In the genomic region with DNA sequence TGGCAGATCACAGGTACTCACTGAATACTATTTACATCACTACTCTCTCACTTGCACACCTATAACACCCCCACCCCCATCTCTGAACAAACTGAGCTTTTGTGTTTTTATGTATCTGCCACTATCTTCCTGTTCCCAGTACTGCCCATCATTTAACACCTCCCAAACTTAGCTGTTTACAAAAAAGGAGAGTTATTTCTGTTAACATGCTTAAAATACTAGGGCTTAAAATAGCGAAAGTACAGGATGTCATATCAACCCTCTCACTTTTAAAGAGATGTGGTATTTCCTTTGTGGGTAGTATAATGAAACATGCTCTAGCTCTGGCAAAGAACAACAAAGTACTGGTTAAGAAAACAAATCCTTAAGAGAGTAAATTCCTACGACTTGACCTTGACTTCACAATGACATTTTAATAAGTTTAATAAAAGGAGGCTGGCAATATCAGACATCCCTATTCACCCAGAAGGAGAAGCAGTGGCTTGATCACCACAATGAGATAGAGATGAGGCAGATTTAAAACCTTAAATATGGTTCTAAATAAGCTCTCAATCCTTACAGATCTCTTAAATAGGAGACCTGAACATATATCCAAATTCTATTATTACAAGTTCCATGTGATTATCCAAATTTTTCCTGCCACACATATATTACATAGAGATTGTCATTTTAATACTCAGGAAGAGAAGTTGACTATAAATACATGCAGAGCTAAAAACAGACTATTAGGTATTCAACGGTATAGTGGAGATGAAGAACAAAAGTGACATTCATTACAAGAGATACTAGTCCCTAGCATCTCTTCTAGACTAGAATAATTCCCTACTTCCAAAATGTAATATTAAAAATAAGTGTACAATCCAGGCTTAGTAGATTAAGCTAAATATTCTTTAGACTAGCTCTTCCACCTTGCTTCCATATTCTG, we compare ENCODE assay signal across 10 cellular contexts. TPM values are rescaled to one million over a fixed set of nuclear protein-coding genes. Genes with fewer than 3 reads are reported as not detected.
DNase-seq lines count a peak whose midpoint lies in the region; ATAC-seq, FAIRE-seq and TF ChIP-seq lines count a peak whose summit lies in the region.
"Had no signal": no experiment of that assay in that cellular context is flagged by ENCODE, and none has a peak within 500 bp of the region (broad histone marks: within the 10 kb centered on the region; RNA-seq: fewer than 3 reads in every experiment).

No MANE protein-coding gene starts in this region.

- no peaks in the 10 kb centered on the region for H3K27me3 Mint-ChIP-seq in activated CD8-positive, alpha-beta T cell treated with anti-CD3 and anti-CD28 coated beads, Interleukin-2, amount 10 ng/mL, durations not matched to agents 7 days and 5 days (ENCODE audit: low read depth)

- CTCF ChIA-PET in activated CD8-positive, alpha-beta T cell treated with anti-CD3 and anti-CD28 coated beads, Interleukin-2, amount 10 ng/mL, durations not matched to agents 7 days and 5 days (lab: Charles Lee), result interaction anchor here (0.7 to 1.6 kb wide), 10 partner anchors 9 to 182 kb away, joined by 3 to 7 read pairs (median 3); a partner anchor contains a TSS

- no peak overlapping the region for H3K23ac ChIP-seq in neuronal stem cell (ENCODE audit: low read depth, low read length, poor library complexity)

- H3K36me3 ChIP-seq in muscle layer of colon (ENCODE audit: insufficient read depth, low read length) (no peaks in the 10 kb centered on the region), neuronal stem cell (replicated peaks in 1 of 2; ENCODE audit: control insufficient read depth in 2 of 2, insufficient read depth in 2 of 2, low read length in 2 of 2) (no peaks in the 10 kb centered on the region)

- H4K91ac ChIP-seq in neuronal stem cell (ENCODE audit: low read depth, low read length, poor library complexity), result no peak overlapping the region

- no peak overlapping the region for H3K4ac ChIP-seq in neuronal stem cell (ENCODE audit: low read length)

- peak; percentile 42 for DNase-seq in GM13976 (ENCODE audit: low spot score)
- no peak for DNase-seq in H54 (ENCODE audit: insufficient read length, low spot score)
- DNase-seq in activated CD8-positive, alpha-beta T cell treated with anti-CD3 and anti-CD28 coated beads, Interleukin-2, amount 10 ng/mL, durations not matched to agents 7 days and 5 days, result no peak
- no peak for DNase-seq in neuronal stem cell (ENCODE audit: low spot score)
- DNase-seq in NCI-H1105 treated with DMSO at 0.1 percent for 48 hours (lab: John Stamatoyannopoulos, UW), result no peak
- DNase-seq: H9; stimulated activated CD4-positive, alpha-beta T cell treated with anti-CD3 and anti-CD28 coated beads, Interleukin-2, amount 100 ng/mL, for 48 hours had no signal

- no peaks in the 10 kb centered on the region for H3K9me3 Mint-ChIP-seq in activated CD8-positive, alpha-beta T cell treated with anti-CD3 and anti-CD28 coated beads, Interleukin-2, amount 10 ng/mL, durations not matched to agents 7 days and 5 days (ENCODE audit: insufficient read depth)
- H3K9me3 Mint-ChIP-seq: H9 had no signal

- H2AK5ac ChIP-seq in neuronal stem cell (ENCODE audit: low read depth, low read length), result no peak overlapping the region

- H3K4me1 Mint-ChIP-seq in activated CD8-positive, alpha-beta T cell treated with anti-CD3 and anti-CD28 coated beads, Interleukin-2, amount 10 ng/mL, durations not matched to agents 7 days and 5 days (ENCODE audit: low read depth), result peaks cover 12% of the 10 kb centered on the region

- in situ Hi-C loops in GM13976 (cut with MboI; ENCODE audit: low sequenced_read_pairs, unreplicated experiment), result no loop called here

- no peak overlapping the region for H3K14ac ChIP-seq in neuronal stem cell (ENCODE audit: low read length)

- peak; percentile 86 for FAIRE-seq in H54 (lab: Jason Lieb, UNC)

- H2BK15ac ChIP-seq in neuronal stem cell (ENCODE audit: low read length), result no peak overlapping the region

- no peak overlapping the region for H3K27ac Mint-ChIP-seq in activated CD8-positive, alpha-beta T cell treated with anti-CD3 and anti-CD28 coated beads, Interleukin-2, amount 10 ng/mL, durations not matched to agents 7 days and 5 days
- H3K27ac Mint-ChIP-seq: H9 had no signal

- H2AFZ ChIP-seq in neuronal stem cell (ENCODE audit: low read length), result no peak overlapping the region

- no peak overlapping the region for H3K4me2 ChIP-seq in neuronal stem cell (ENCODE audit: insufficient read depth, low read length, poor library complexity, severe bottlenecking)

- no peak for TF ChIP-seq CTCF in GM13976 (IDR thresholded peaks at IDR 0.05; ENCODE audit: borderline replicate concordance, control extremely low read depth, extremely low read depth, insufficient read depth, missing control alignments)

- H3K36me3 Mint-ChIP-seq in activated CD8-positive, alpha-beta T cell treated with anti-CD3 and anti-CD28 coated beads, Interleukin-2, amount 10 ng/mL, durations not matched to agents 7 days and 5 days (ENCODE audit: low read depth), result peaks cover 34% of the 10 kb centered on the region

- no peak overlapping the region for H4K8ac ChIP-seq in neuronal stem cell (ENCODE audit: low read depth, low read length)

- WGBS in neuronal stem cell (ENCODE audit: extremely low coverage in 2 of 2, insufficient read length in 2 of 2, insufficient replicate concordance in 1 of 2), 2 donors, result no CpG with 5 or more reads among the region's 3 CpGs

- peak overlapping the region; percentile 19 for H3K9ac ChIP-seq in muscle layer of colon (ENCODE audit: low read length)
- no peak overlapping the region for H3K9ac ChIP-seq in neuronal stem cell (ENCODE audit: low read depth, low read length, poor library complexity)

- H3K79me1 ChIP-seq in neuronal stem cell (ENCODE audit: low read depth, low read length), result no peaks in the 10 kb centered on the region

- POLR2A ChIA-PET in activated CD8-positive, alpha-beta T cell treated with anti-CD3 and anti-CD28 coated beads, Interleukin-2, amount 10 ng/mL, durations not matched to agents 7 days and 5 days (lab: Charles Lee), result interaction anchor here (0.9 to 2.3 kb wide), 7 partner anchors 9 to 525 kb away, joined by 3 to 17 read pairs (median 4); a partner anchor contains a TSS

- ATAC-seq in activated CD8-positive, alpha-beta T cell treated with anti-CD3 and anti-CD28 coated beads, Interleukin-2, amount 10 ng/mL, durations not matched to agents 7 days and 5 days, result peak; percentile 85
- ATAC-seq in HG02571 (IDR thresholded peaks at IDR 0.05; ENCODE audit: unreplicated experiment) (no peak), GM21717 (IDR thresholded peaks at IDR 0.05; ENCODE audit: unreplicated experiment) (no peak)

- H3K9me3 ChIP-seq in muscle layer of colon (ENCODE audit: low read length) (no peaks in the 10 kb centered on the region), neuronal stem cell (replicated peaks in 1 of 2; ENCODE audit: control insufficient read depth in 2 of 2, insufficient read depth in 1 of 2, low read depth in 1 of 2, low read length in 2 of 2) (no peaks in the 10 kb centered on the region)

- H3K4me3 Mint-ChIP-seq in activated CD8-positive, alpha-beta T cell treated with anti-CD3 and anti-CD28 coated beads, Interleukin-2, amount 10 ng/mL, durations not matched to agents 7 days and 5 days, result no peak overlapping the region
- H3K4me3 Mint-ChIP-seq: H9 had no signal

- no peaks in the 10 kb centered on the region for H3K27me3 ChIP-seq in muscle layer of colon (ENCODE audit: control insufficient read depth in 1 of 2, insufficient read depth in 2 of 2, low read length in 2 of 2)
- H3K27me3 ChIP-seq in neuronal stem cell (ENCODE audit: control insufficient read depth in 3 of 3, insufficient read depth in 3 of 3, low read depth in 1 of 3, low read length in 3 of 3), result no peaks in the 10 kb centered on the region

- no peak overlapping the region for H2BK12ac ChIP-seq in neuronal stem cell (ENCODE audit: low read length)

- H3K18ac ChIP-seq in neuronal stem cell (ENCODE audit: low read length), result no peak overlapping the region

- H3K4me1 ChIP-seq in muscle layer of colon (ENCODE audit: insufficient read depth, low read length), result peaks cover 25% of the 10 kb centered on the region
- H3K4me1 ChIP-seq in neuronal stem cell (ENCODE audit: control insufficient read depth in 2 of 2, insufficient read depth in 1 of 2, low read depth in 1 of 2, low read length in 2 of 2), result no peaks in the 10 kb centered on the region

- no peak overlapping the region for H3K27ac ChIP-seq in muscle layer of colon (ENCODE audit: low read depth, low read length)
- no peak overlapping the region for H3K27ac ChIP-seq in neuronal stem cell (replicated peaks; ENCODE audit: low read length)

- H3K4me3 ChIP-seq in muscle layer of colon (ENCODE audit: low read depth in 1 of 2, low read length in 2 of 2) (no peak overlapping the region), neuronal stem cell (ENCODE audit: low read length in 2 of 2) (no peak overlapping the region)

- H2BK5ac ChIP-seq in neuronal stem cell (ENCODE audit: low read length), result no peak overlapping the region

- TF ChIP-seq POLR2A in H54 (IDR thresholded peaks at IDR 0.05; ENCODE audit: low read depth, low read length), result no peak

- H2BK120ac ChIP-seq in neuronal stem cell (ENCODE audit: low read depth, low read length), result no peak overlapping the region

RNA-seq across cellular contexts. Expression of a gene that starts 36.9 kb away (rescaled TPM):
- 10 to 100 TPM; 51.3 to 53.0 TPM for total RNA-seq in activated CD8-positive, alpha-beta T cell treated with anti-CD3 and anti-CD28 coated beads, Interleukin-2, amount 10 ng/mL, durations not matched to agents 7 days and 5 days
- 2.6 TPM for polyA plus RNA-seq in neuronal stem cell (2013, experiment 1 of 2)
- 2.6 TPM for polyA plus RNA-seq in neuronal stem cell (2013, experiment 2 of 2)

RNA-seq across cellular contexts. Expression of a gene that starts 37.2 kb away (rescaled TPM):
- total RNA-seq in activated CD8-positive, alpha-beta T cell treated with anti-CD3 and anti-CD28 coated beads, Interleukin-2, amount 10 ng/mL, durations not matched to agents 7 days and 5 days, result 10 to 100 TPM; 26.8 to 30.3 TPM
- polyA plus RNA-seq in neuronal stem cell (2013, experiment 1 of 2), result 34.0 TPM
- 32.9 TPM for polyA plus RNA-seq in neuronal stem cell (2013, experiment 2 of 2)

RNA-seq across cellular contexts. Expression of a gene that starts 57.2 kb away (rescaled TPM):
- 1 to 10 TPM; 2.8 to 3.0 TPM for total RNA-seq in activated CD8-positive, alpha-beta T cell treated with anti-CD3 and anti-CD28 coated beads, Interleukin-2, amount 10 ng/mL, durations not matched to agents 7 days and 5 days
- 0.20 TPM for polyA plus RNA-seq in neuronal stem cell (2013, experiment 1 of 2)
- polyA plus RNA-seq in neuronal stem cell (2013, experiment 2 of 2), result 0.08 TPM
